ENCODE assay signal across 17 cellular contexts in genomic region chr17:30443721-30444120, GRCh38. TPM values are rescaled to one million over a fixed set of nuclear protein-coding genes. Genes with fewer than 3 reads are reported as not detected.
DNase-seq lines count a peak whose midpoint lies in the region; TF ChIP-seq lines count a peak whose summit lies in the region.
"Had no signal": no experiment of that assay in that cellular context is flagged by ENCODE, and none has a peak within 500 bp of the region (broad histone marks: within the 10 kb centered on the region; RNA-seq: fewer than 3 reads in every experiment).

No MANE protein-coding gene starts in this region.

- H3K27ac Mint-ChIP-seq in nephron progenitor cell, result peak overlapping the region; percentile 82
- H3K27ac Mint-ChIP-seq in activated naive CD4-positive, alpha-beta T cell treated with anti-CD3 and anti-CD28 coated beads for 36 hours, result no peak overlapping the region
- H3K27ac Mint-ChIP-seq: H9, IgD-negative memory B cell had no signal

- H3K27me3 Mint-ChIP-seq in nephron progenitor cell (ENCODE audit: low read depth, poor library complexity), result peaks cover 3% of the 10 kb centered on the region
- H3K27me3 Mint-ChIP-seq in activated naive CD4-positive, alpha-beta T cell treated with anti-CD3 and anti-CD28 coated beads for 36 hours (ENCODE audit: low read depth), result no peaks in the 10 kb centered on the region
- H3K27me3 Mint-ChIP-seq: CD8-positive, alpha-beta memory T cell; IgD-negative memory B cell had no signal

- no peaks in the 10 kb centered on the region for H3K4me1 Mint-ChIP-seq in nephron progenitor cell
- H3K4me1 Mint-ChIP-seq in activated naive CD4-positive, alpha-beta T cell treated with anti-CD3 and anti-CD28 coated beads for 36 hours (ENCODE audit: low read depth), result peaks cover 2% of the 10 kb centered on the region
- H3K4me1 Mint-ChIP-seq: H9, IgD-negative memory B cell had no signal

- no peak overlapping the region for H3K4me3 Mint-ChIP-seq in nephron progenitor cell
- no peak overlapping the region for H3K4me3 Mint-ChIP-seq in activated naive CD4-positive, alpha-beta T cell treated with anti-CD3 and anti-CD28 coated beads for 36 hours
- H3K4me3 Mint-ChIP-seq: CD8-positive, alpha-beta memory T cell; H9; IgD-negative memory B cell had no signal

- CTCF ChIA-PET in activated naive CD4-positive, alpha-beta T cell treated with anti-CD3 and anti-CD28 coated beads for 36 hours (lab: Charles Lee), result no interaction called here

- H3K36me3 Mint-ChIP-seq in nephron progenitor cell (ENCODE audit: low read depth), result peaks cover 53% of the 10 kb centered on the region
- peaks cover 22% of the 10 kb centered on the region for H3K36me3 Mint-ChIP-seq in activated naive CD4-positive, alpha-beta T cell treated with anti-CD3 and anti-CD28 coated beads for 36 hours (ENCODE audit: low read depth)

- intact Hi-C loops in activated naive CD4-positive, alpha-beta T cell treated with anti-CD3 and anti-CD28 coated beads for 36 hours (cut with micrococcal nuclease), result no loop called here

- no peak for TF ChIP-seq CTCF in nephron progenitor cell (IDR thresholded peaks at IDR 0.05)

- H3K9me3 Mint-ChIP-seq in nephron progenitor cell, result no peaks in the 10 kb centered on the region
- H3K9me3 Mint-ChIP-seq in activated naive CD4-positive, alpha-beta T cell treated with anti-CD3 and anti-CD28 coated beads for 36 hours, result no peaks in the 10 kb centered on the region
- H3K9me3 Mint-ChIP-seq: CD8-positive, alpha-beta memory T cell; H9 had no signal

- DNase-seq in DMS 273 (lab: John Stamatoyannopoulos, UW; ENCODE audit: unreplicated experiment) (peak; percentile 80), NCI-H1694 treated with DMSO at 0.1 percent for 48 hours (lab: John Stamatoyannopoulos, UW) (peak; percentile 63), NCI-H82 treated with DMSO at 0.1 percent for 48 hours (lab: John Stamatoyannopoulos, UW; ENCODE audit: unreplicated experiment) (peak; percentile 99), nephron progenitor cell (no peak), HK-2 (ENCODE audit: unreplicated experiment) (no peak), kidney glomerular epithelial cell (lab: John Stamatoyannopoulos, UW) (no peak), glomerular visceral epithelial cell (ENCODE audit: extremely low spot score) (no peak)
- DNase-seq in activated naive CD4-positive, alpha-beta T cell treated with anti-CD3 and anti-CD28 coated beads for 36 hours, result no peak
- DNase-seq: BE2C; Caco-2; CD8-positive, alpha-beta memory T cell; DMS153; DMS79 treated with DMSO at 0.1 percent for 48 hours; EL; GOT3; H9 had no signal

RNA-seq across cellular contexts. Expression of gene GOSR1, which starts 33.5 kb away (rescaled TPM):
- total RNA-seq in activated naive CD4-positive, alpha-beta T cell treated with anti-CD3 and anti-CD28 coated beads for 36 hours, result 10 to 100 TPM; 33.9 to 37.3 TPM

Comparison
In these comparisons a context has a peak if more than half of its experiments do, and no peak if none do; other contexts are left out.
1. DNase-seq: peak in DMS 273 (single experiment), NCI-H1694 treated with DMSO at 0.1 percent for 48 hours (single experiment) and NCI-H82 treated with DMSO at 0.1 percent for 48 hours (single experiment); none in nephron progenitor cell (single experiment), HK-2 (single experiment), kidney glomerular epithelial cell (single experiment), activated naive CD4-positive, alpha-beta T cell treated with anti-CD3 and anti-CD28 coated beads for 36 hours (single experiment) and glomerular visceral epithelial cell (single experiment).